16 cellular contexts compared by ENCODE assay signal in the genomic region with DNA sequence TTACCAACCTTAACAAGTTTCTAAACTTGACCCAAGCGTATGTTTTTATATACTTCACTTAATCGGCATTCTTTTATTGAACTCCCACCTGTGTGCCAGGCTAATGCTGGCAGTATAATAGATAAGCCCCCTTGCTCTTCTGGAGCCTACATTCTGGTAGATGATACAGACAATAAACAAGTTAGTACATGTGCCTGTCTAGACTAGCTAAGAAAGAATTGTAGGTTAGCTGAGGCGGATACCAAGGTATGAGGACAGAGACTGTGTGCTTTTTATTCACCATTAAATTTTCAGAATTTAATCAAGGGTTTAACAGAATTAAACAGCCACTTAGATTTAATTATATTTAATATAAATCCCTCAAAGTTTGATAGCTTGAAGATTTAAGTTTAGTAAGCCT. TPM values are rescaled to one million over a fixed set of nuclear protein-coding genes. Genes with fewer than 3 reads are reported as not detected.
DNase-seq lines count a peak whose midpoint lies in the region; ATAC-seq and TF ChIP-seq lines count a peak whose summit lies in the region.
"Had no signal": no experiment of that assay in that cellular context is flagged by ENCODE, and none has a peak within 500 bp of the region (broad histone marks: within the 10 kb centered on the region; RNA-seq: fewer than 3 reads in every experiment).

No MANE protein-coding gene starts in this region.

- H3K79me2 ChIP-seq in mammary epithelial cell (ENCODE audit: insufficient read depth, low read length), result no peaks in the 10 kb centered on the region

- H3K4me1 ChIP-seq in mammary epithelial cell (ENCODE audit: insufficient read depth, low read length) (peaks cover 4% of the 10 kb centered on the region), RWPE2 (ENCODE audit: insufficient read depth, poor library complexity, severe bottlenecking) (peaks cover 9% of the 10 kb centered on the region)
- H3K4me1 ChIP-seq: BLaER1 treated with 17β-estradiol and CSF1 and Interleukin-3, amounts not matched to agents 10 nM and 100 nM had no signal

- peak; percentile 16 for DNase-seq in mammary epithelial cell
- no peak for DNase-seq in MCF 10A (ENCODE audit: unreplicated experiment)
- no peak for DNase-seq in RWPE2 (ENCODE audit: low spot score)
- DNase-seq in T-helper 2 cell treated with Interferon-gamma antibody and Interleukin-4, amounts not matched to agents 5 μg/mL and 100 μg/mL, for 36 hours (ENCODE audit: low spot score), result no peak
- no peak for DNase-seq in NCI-H69 (lab: John Stamatoyannopoulos, UW)
- DNase-seq in HCEC 1CT, result no peak
- DNase-seq: CD8-positive, alpha-beta memory T cell; KBM-7; NCI-H1105 treated with DMSO at 0.1 percent for 48 hours; NCI-H1694 treated with DMSO at 0.1 percent for 48 hours; NCI-H748 treated with DMSO at 0.1 percent for 48 hours; NK-92 treated with Interleukin-12 subunit alpha and Interleukin-12 subunit beta, amount 100 ng/mL, for 24 hours; Peyer's patch; Right ventricle myocardium superior had no signal

- H3K36me3 ChIP-seq in mammary epithelial cell (ENCODE audit: insufficient read depth, low read length) (peaks cover 24% of the 10 kb centered on the region), RWPE2 (ENCODE audit: low read depth) (peaks cover 95% of the 10 kb centered on the region)

- no peaks in the 10 kb centered on the region for H3K9me3 ChIP-seq in mammary epithelial cell (replicated peaks; ENCODE audit: insufficient read depth, low read length)
- H3K9me3 ChIP-seq in RWPE2 (ENCODE audit: severe bottlenecking), result no peaks in the 10 kb centered on the region
- H3K9me3 ChIP-seq: BLaER1 treated with 17β-estradiol and CSF1 and Interleukin-3, amounts not matched to agents 10 nM and 100 nM; Peyer's patch had no signal

- no peaks in the 10 kb centered on the region for H3K27me3 Mint-ChIP-seq in MCF 10A (ENCODE audit: insufficient read depth, unreplicated experiment)
- no peaks in the 10 kb centered on the region for H3K27me3 Mint-ChIP-seq in T-helper 2 cell treated with Interferon-gamma antibody and Interleukin-4, amounts not matched to agents 5 μg/mL and 100 μg/mL, for 36 hours (ENCODE audit: low read depth)
- H3K27me3 Mint-ChIP-seq: CD8-positive, alpha-beta memory T cell had no signal

- peak overlapping the region; percentile 45 for H3K4me2 ChIP-seq in mammary epithelial cell (ENCODE audit: insufficient read depth, low read depth, low read length)
- H3K4me2 ChIP-seq: BLaER1 treated with 17β-estradiol and CSF1 and Interleukin-3, amounts not matched to agents 10 nM and 100 nM had no signal

- H2AFZ ChIP-seq in mammary epithelial cell (ENCODE audit: low read depth, low read length), result no peak overlapping the region

- intact Hi-C loops in mammary epithelial cell (cut with micrococcal nuclease), result no loop called here
- intact Hi-C loops in MCF 10A (cut with micrococcal nuclease), result no loop called here

- H3K9ac ChIP-seq in mammary epithelial cell (ENCODE audit: insufficient read depth, low read length), result no peak overlapping the region
- H3K9ac ChIP-seq: BLaER1 treated with 17β-estradiol and CSF1 and Interleukin-3, amounts not matched to agents 10 nM and 100 nM had no signal

- H3K4me3 Mint-ChIP-seq in MCF 10A (ENCODE audit: unreplicated experiment), result no peak overlapping the region
- H3K4me3 Mint-ChIP-seq in T-helper 2 cell treated with Interferon-gamma antibody and Interleukin-4, amounts not matched to agents 5 μg/mL and 100 μg/mL, for 36 hours, result no peak overlapping the region
- H3K4me3 Mint-ChIP-seq: CD8-positive, alpha-beta memory T cell had no signal

- H3K27me3 ChIP-seq in mammary epithelial cell (ENCODE audit: insufficient read depth, low read length) (no peaks in the 10 kb centered on the region), RWPE2 (ENCODE audit: insufficient read depth, poor library complexity, severe bottlenecking) (no peaks in the 10 kb centered on the region)
- H3K27me3 ChIP-seq: BLaER1 treated with 17β-estradiol and CSF1 and Interleukin-3, amounts not matched to agents 10 nM and 100 nM; Peyer's patch had no signal

- H3K27ac ChIP-seq in mammary epithelial cell (ENCODE audit: insufficient read depth, low read depth, low read length) (no peak overlapping the region), RWPE2 (ENCODE audit: poor library complexity, severe bottlenecking) (no peak overlapping the region)

- ATAC-seq in RWPE2 (ENCODE audit: low read depth) (peak; percentile 50; the same call in 1 of the 3 replicates), esophagus mucosa (peak; percentile 83)

- CTCF ChIA-PET in mammary epithelial cell (lab: Charles Lee; ENCODE audit: low non-redundant PET), result interaction anchor here (0.7 kb wide), 1 partner anchor 93 kb away, joined by 4 read pairs; no protein-coding TSS in a partner anchor
- CTCF ChIA-PET in MCF 10A (lab: Yijun Ruan, JAX), result interaction anchor here (1.3 kb wide), 1 partner anchor 10 kb away, joined by 4 read pairs; no protein-coding TSS in a partner anchor

- no peaks in the 10 kb centered on the region for H3K9me3 Mint-ChIP-seq in MCF 10A (ENCODE audit: unreplicated experiment)
- H3K9me3 Mint-ChIP-seq in T-helper 2 cell treated with Interferon-gamma antibody and Interleukin-4, amounts not matched to agents 5 μg/mL and 100 μg/mL, for 36 hours, result no peaks in the 10 kb centered on the region
- H3K9me3 Mint-ChIP-seq: CD8-positive, alpha-beta memory T cell had no signal

- no peaks in the 10 kb centered on the region for H3K4me1 Mint-ChIP-seq in MCF 10A (ENCODE audit: insufficient read depth, unreplicated experiment)
- peaks cover 8% of the 10 kb centered on the region for H3K4me1 Mint-ChIP-seq in T-helper 2 cell treated with Interferon-gamma antibody and Interleukin-4, amounts not matched to agents 5 μg/mL and 100 μg/mL, for 36 hours (ENCODE audit: low read depth)

- in situ Hi-C loops in mammary epithelial cell (cut with MboI; ENCODE audit: low sequenced_read_pairs in 2 of 2), result no loop called here

- no peak for TF ChIP-seq CTCF in mammary epithelial cell (conservative IDR thresholded peaks at IDR 0.05 in 1 of 2, IDR thresholded peaks at IDR 0.05 in 1 of 2; ENCODE audit: extremely low read depth in 1 of 2, insufficient read depth in 1 of 2, low read depth in 1 of 2, low read length in 2 of 2)
- no peak for TF ChIP-seq CTCF in MCF 10A (IDR thresholded peaks at IDR 0.05; ENCODE audit: unreplicated experiment)
- no peak for TF ChIP-seq CTCF in RWPE2 (IDR thresholded peaks at IDR 0.05; ENCODE audit: poor library complexity, severe bottlenecking)

- POLR2A ChIA-PET in MCF 10A (lab: Yijun Ruan, JAX), result interaction anchor here (0.7 to 1.7 kb wide), 5 partner anchors 11 to 93 kb away, joined by 3 to 4 read pairs (median 4); partner anchors contain the start of gene API5

- H3K4me3 ChIP-seq in mammary epithelial cell (replicated peaks in 1 of 3; ENCODE audit: insufficient read depth in 1 of 3, low read depth in 2 of 3, low read length in 3 of 3) (no peak overlapping the region), RWPE2 (ENCODE audit: severe bottlenecking) (no peak overlapping the region)
- H3K4me3 ChIP-seq: BLaER1 treated with 17β-estradiol and CSF1 and Interleukin-3, amounts not matched to agents 10 nM and 100 nM; Peyer's patch had no signal

- no peak overlapping the region for H3K27ac Mint-ChIP-seq in MCF 10A (ENCODE audit: low read depth, unreplicated experiment)
- no peak overlapping the region for H3K27ac Mint-ChIP-seq in T-helper 2 cell treated with Interferon-gamma antibody and Interleukin-4, amounts not matched to agents 5 μg/mL and 100 μg/mL, for 36 hours

- no peaks in the 10 kb centered on the region for H4K20me1 ChIP-seq in mammary epithelial cell (ENCODE audit: insufficient read depth, low read length)

- H3K36me3 Mint-ChIP-seq in MCF 10A (ENCODE audit: insufficient read depth, unreplicated experiment), result peaks cover 83% of the 10 kb centered on the region
- H3K36me3 Mint-ChIP-seq in T-helper 2 cell treated with Interferon-gamma antibody and Interleukin-4, amounts not matched to agents 5 μg/mL and 100 μg/mL, for 36 hours (ENCODE audit: low read depth), result peaks cover 70% of the 10 kb centered on the region

- dilution Hi-C loops in mammary epithelial cell (cut with HindIII; ENCODE audit: low sequenced_read_pairs), result no loop called here

- WGBS in mammary epithelial cell (ENCODE audit: low coverage, missing lambda C conversion rate), result 87% methylated on average over 3 of the region's 3 CpGs

- BruUV-seq in mammary epithelial cell (replicated peaks; lab: Mats Ljungman, UMichigan) (no TSS peak), MCF 10A (replicated peaks; lab: Mats Ljungman, UMichigan) (no TSS peak)

RNA-seq across cellular contexts. Expression of gene TTC17, which starts 45.7 kb away (rescaled TPM):
- total RNA-seq in mammary epithelial cell, result 10 to 100 TPM; 62.5 to 63.5 TPM
- polyA plus RNA-seq in mammary epithelial cell, result 34.0 TPM
- 37.2 TPM for polyA minus RNA-seq in mammary epithelial cell
- 92.7 and 94.5 TPM in 2 replicates for total RNA-seq in MCF 10A (2022)
- 36.0 TPM for total RNA-seq in esophagus mucosa
